In genomic region chr3:43365601-43366305, GRCh38 we compare ENCODE assay signal across 19 cellular contexts.
"Had no signal": no experiment of that assay in that cellular context is flagged by ENCODE, and none has a peak within 500 bp of the region (broad histone marks: within the 10 kb centered on the region; RNA-seq: fewer than 3 reads in every experiment).

No MANE protein-coding gene starts in this region.

- DNase-seq: activated CD4-positive, alpha-beta T cell treated with anti-CD3 and anti-CD28 coated beads, Interleukin-2, amount 50 U/mL, for 4 hours; activated CD4-positive, CD25-positive, alpha-beta regulatory T cell treated with anti-CD3 and anti-CD28 coated beads, Interleukin-2, amount 50 U/mL, for 72 hours; activated naive CD4-positive, alpha-beta T cell; activated naive CD8-positive, alpha-beta T cell treated with anti-CD3 and anti-CD28 coated beads, Interleukin-2, amount 10 ng/mL, durations not matched to agents 7 days and 5 days; brain microvascular endothelial cell; cerebellar nuclear complex; effector memory CD4-positive, alpha-beta T cell; foreskin melanocyte; head of caudate nucleus; left colon; natural killer cell; occipital lobe; sigmoid colon; stimulated activated CD4-positive, alpha-beta T cell treated with anti-CD3 and anti-CD28 coated beads, Interleukin-1b, Interleukin-23, amount 100 ng/mL, for 48 hours; T-cell; T-helper 9 cell; thyroid gland had no signal

- H3K27me3 ChIP-seq: brain microvascular endothelial cell, sigmoid colon, thyroid gland had no signal

- ATAC-seq: left colon, natural killer cell, T-cell had no signal

- H3K27me3 Mint-ChIP-seq: activated naive CD8-positive, alpha-beta T cell treated with anti-CD3 and anti-CD28 coated beads, Interleukin-2, amount 10 ng/mL, durations not matched to agents 7 days and 5 days; dendritic cell treated with granulocyte-macrophage colony-stimulating factor and Interleukin-4, amounts not matched to agents 40 ng/mL and 50 ng/mL, for 4 days; T-cell had no signal

- H3K36me3 Mint-ChIP-seq: activated naive CD8-positive, alpha-beta T cell treated with anti-CD3 and anti-CD28 coated beads, Interleukin-2, amount 10 ng/mL, durations not matched to agents 7 days and 5 days; natural killer cell had no signal

- H3K4me1 ChIP-seq: sigmoid colon, thyroid gland had no signal

- H3K4me3 Mint-ChIP-seq: activated naive CD8-positive, alpha-beta T cell treated with anti-CD3 and anti-CD28 coated beads, Interleukin-2, amount 10 ng/mL, durations not matched to agents 7 days and 5 days; dendritic cell treated with granulocyte-macrophage colony-stimulating factor and Interleukin-4, amounts not matched to agents 40 ng/mL and 50 ng/mL, for 4 days; natural killer cell; T-cell had no signal

- H3K27ac ChIP-seq: brain microvascular endothelial cell, sigmoid colon, thyroid gland had no signal

- H3K9me3 Mint-ChIP-seq: activated naive CD8-positive, alpha-beta T cell treated with anti-CD3 and anti-CD28 coated beads, Interleukin-2, amount 10 ng/mL, durations not matched to agents 7 days and 5 days; dendritic cell treated with granulocyte-macrophage colony-stimulating factor and Interleukin-4, amounts not matched to agents 40 ng/mL and 50 ng/mL, for 4 days; natural killer cell; T-cell had no signal

- FAIRE-seq: urothelium cell line had no signal

- H3K36me3 ChIP-seq: brain microvascular endothelial cell, thyroid gland had no signal

- H3K27ac Mint-ChIP-seq: activated naive CD8-positive, alpha-beta T cell treated with anti-CD3 and anti-CD28 coated beads, Interleukin-2, amount 10 ng/mL, durations not matched to agents 7 days and 5 days; dendritic cell treated with granulocyte-macrophage colony-stimulating factor and Interleukin-4, amounts not matched to agents 40 ng/mL and 50 ng/mL, for 4 days; T-cell had no signal

- H3K9me3 ChIP-seq: sigmoid colon, thyroid gland had no signal

- H3K4me3 ChIP-seq: sigmoid colon, thyroid gland had no signal
